ENCODE assay signal across 13 cellular contexts in genomic region chr20:15842872-15843271, GRCh38.
DNase-seq lines count a peak whose midpoint lies in the region; ATAC-seq, FAIRE-seq and TF ChIP-seq lines count a peak whose summit lies in the region.
"Had no signal": no experiment of that assay in that cellular context is flagged by ENCODE, and none has a peak within 500 bp of the region (broad histone marks: within the 10 kb centered on the region; RNA-seq: fewer than 3 reads in every experiment).

No MANE protein-coding gene starts in this region.

- H3K4ac ChIP-seq in H1 (replicated peaks; ENCODE audit: insufficient read length, low read depth, low read length) = no peak overlapping the region

- no peak overlapping the region for H3K14ac ChIP-seq in H1 (ENCODE audit: insufficient read length)

- H3K18ac ChIP-seq in H1 (ENCODE audit: extremely low read depth, low read length) = no peak overlapping the region

- 67% methylated on average over 1 of the region's 1 CpG; no CpG with 5 or more reads in 1 of the 2 experiments for WGBS in H1 (ENCODE audit: extremely low coverage in 1 of 2, insufficient coverage in 1 of 2, insufficient read length in 1 of 2, insufficient replicate concordance in 2 of 2, low coverage in 1 of 2, low lambda C conversion rate in 2 of 2, missing lambda C conversion rate in 1 of 2), 2 experiments
- WGBS in adrenal gland, 4 donors = 53 to 74% (median 64%) methylated on average over 1 of the region's 1 CpG

- peak; percentile 35 to 52 for TF ChIP-seq RAD21 in H1 (IDR thresholded peaks at IDR 0.05 in 1 of 2, conservative IDR thresholded peaks at IDR 0.05 in 1 of 2; ENCODE audit: low read depth in 2 of 2, low read length in 2 of 2)

- H3K27me3 ChIP-seq in H1 (replicated peaks in 1 of 4; ENCODE audit: control insufficient read depth in 3 of 4, extremely low read depth in 1 of 4, insufficient read depth in 3 of 4, low read length in 3 of 4) (no peaks in the 10 kb centered on the region), adrenal gland (no peaks in the 10 kb centered on the region)
- H3K27me3 ChIP-seq: upper lobe of left lung had no signal

- no peak overlapping the region for H2BK5ac ChIP-seq in H1 (ENCODE audit: low read depth, low read length)

- no peak for TF ChIP-seq EP300 in H1 (IDR thresholded peaks at IDR 0.05; ENCODE audit: borderline replicate concordance in 1 of 2, low read depth in 2 of 2, low read length in 2 of 2)

- no peak overlapping the region for H3K4me2 ChIP-seq in H1 (ENCODE audit: insufficient read depth in 1 of 2, low read depth in 2 of 2, low read length in 2 of 2)

- H3K4me1 Mint-ChIP-seq in effector memory CD8-positive, alpha-beta T cell (ENCODE audit: low read depth in 2 of 2) = no peaks in the 10 kb centered on the region
- H3K4me1 Mint-ChIP-seq: activated naive CD4-positive, alpha-beta T cell treated with anti-CD3 and anti-CD28 coated beads, Interleukin-2, amount 10 ng/mL, durations not matched to agents 7 days and 5 days; CD14-positive monocyte; T-cell had no signal

- no peaks in the 10 kb centered on the region for H3K36me3 ChIP-seq in H1 (ENCODE audit: control insufficient read depth in 2 of 4, insufficient read depth in 4 of 4, low read length in 3 of 4)
- no peaks in the 10 kb centered on the region for H3K36me3 ChIP-seq in adrenal gland (replicated peaks in 1 of 2)
- H3K36me3 ChIP-seq: upper lobe of left lung had no signal

- TF ChIP-seq CTCF in GM10266 (IDR thresholded peaks at IDR 0.05; ENCODE audit: control insufficient read depth, insufficient read depth, low read depth, missing control alignments) (peak; percentile 33), H1 (IDR thresholded peaks at IDR 0.05; ENCODE audit: control extremely low read depth in 1 of 3, insufficient read depth in 1 of 3, low read depth in 1 of 3, low read length in 3 of 3) (peak in 2 of 3 experiments; percentile 0 to 23; a peak in 2 of 4 replicates), adrenal gland (IDR thresholded peaks at IDR 0.05) (no peak)

- peaks cover 4 to 8% of the 10 kb centered on the region in 2 donors for H3K9me3 Mint-ChIP-seq in effector memory CD8-positive, alpha-beta T cell

- H3K4me3 ChIP-seq in H1 (ENCODE audit: extremely low read depth in 1 of 4, insufficient read depth in 2 of 4, low read depth in 3 of 4, low read length in 4 of 4) (no peak overlapping the region), adrenal gland (no peak overlapping the region)
- H3K4me3 ChIP-seq: upper lobe of left lung had no signal

- POLR2A ChIA-PET in H1 (lab: Charles Lee; ENCODE audit: partially characterized antibody) = no interaction called here

- no peaks in the 10 kb centered on the region for H3K27me3 Mint-ChIP-seq in effector memory CD8-positive, alpha-beta T cell
- H3K27me3 Mint-ChIP-seq: activated naive CD4-positive, alpha-beta T cell treated with anti-CD3 and anti-CD28 coated beads, Interleukin-2, amount 10 ng/mL, durations not matched to agents 7 days and 5 days; T-cell had no signal

- peak; percentile 74 for ATAC-seq in GM19395 (IDR thresholded peaks at IDR 0.05; ENCODE audit: unreplicated experiment)
- peak; percentile 66 for ATAC-seq in HG03354 (IDR thresholded peaks at IDR 0.05; ENCODE audit: poor library complexity, severe bottlenecking, unreplicated experiment)
- ATAC-seq in effector memory CD8-positive, alpha-beta T cell (replicated peaks) = no peak
- ATAC-seq: activated CD8-positive, alpha-beta T cell treated with anti-CD3 and anti-CD28 coated beads, Interleukin-2, amount 10 ng/mL, durations not matched to agents 7 days and 5 days; T-cell had no signal

- no peaks in the 10 kb centered on the region for H3K79me2 ChIP-seq in H1 (ENCODE audit: control insufficient read depth in 1 of 2, insufficient read depth in 2 of 2, low read length in 2 of 2)

- H3K9ac ChIP-seq in H1 (replicated peaks in 1 of 4; ENCODE audit: extremely low read depth in 1 of 4, low read depth in 3 of 4, low read length in 3 of 4) = no peak overlapping the region

- no peak overlapping the region for H2AFZ ChIP-seq in H1 (ENCODE audit: low read length)

- H3K27ac Mint-ChIP-seq in effector memory CD8-positive, alpha-beta T cell = no peak overlapping the region
- H3K27ac Mint-ChIP-seq: activated CD8-positive, alpha-beta T cell treated with anti-CD3 and anti-CD28 coated beads, Interleukin-2, amount 10 ng/mL, durations not matched to agents 7 days and 5 days; activated naive CD4-positive, alpha-beta T cell treated with anti-CD3 and anti-CD28 coated beads, Interleukin-2, amount 10 ng/mL, durations not matched to agents 7 days and 5 days; CD14-positive monocyte; T-cell had no signal

- H3K4me1 ChIP-seq in H1 (replicated peaks in 1 of 4; ENCODE audit: control insufficient read depth in 3 of 4, insufficient read depth in 4 of 4, low read length in 3 of 4) = no peaks in the 10 kb centered on the region
- no peaks in the 10 kb centered on the region for H3K4me1 ChIP-seq in adrenal gland (replicated peaks in 1 of 2)
- H3K4me1 ChIP-seq: upper lobe of left lung had no signal

- intact Hi-C loops in adrenal gland (cut with DNase I) = no loop called here

- H4K5ac ChIP-seq in H1 (ENCODE audit: insufficient read length, low read depth, low read length) = no peak overlapping the region

- TF ChIP-seq POLR2A in H1 (IDR thresholded peaks at IDR 0.05; ENCODE audit: control extremely low read depth in 1 of 2, low read depth in 2 of 2, low read length in 2 of 2) (no peak), adrenal gland (IDR thresholded peaks at IDR 0.05) (no peak)

- H3K27ac ChIP-seq in H1 (ENCODE audit: low read depth, low read length) = no peak overlapping the region
- no peak overlapping the region for H3K27ac ChIP-seq in caudate nucleus (ENCODE audit: low read depth, low read length)
- no peak overlapping the region for H3K27ac ChIP-seq in adrenal gland
- H3K27ac ChIP-seq: upper lobe of left lung had no signal

- no peak overlapping the region for H2BK20ac ChIP-seq in H1 (ENCODE audit: low read length)

- H3K9me3 ChIP-seq in H1 (ENCODE audit: insufficient read depth in 2 of 2, low read depth in 1 of 2, low read length in 1 of 2) (no peaks in the 10 kb centered on the region), adrenal gland (replicated peaks in 1 of 3) (no peaks in the 10 kb centered on the region)
- H3K9me3 ChIP-seq: upper lobe of left lung had no signal

- H4K91ac ChIP-seq in H1 (replicated peaks; ENCODE audit: insufficient read length, low read length) = no peak overlapping the region

- H2BK12ac ChIP-seq in H1 (ENCODE audit: low read depth, low read length) = no peak overlapping the region

- H3K56ac ChIP-seq in H1 (replicated peaks; ENCODE audit: insufficient read length, low read depth, low read length) = no peak overlapping the region

- no peak overlapping the region for H3K4me3 Mint-ChIP-seq in effector memory CD8-positive, alpha-beta T cell
- H3K4me3 Mint-ChIP-seq: activated CD8-positive, alpha-beta T cell treated with anti-CD3 and anti-CD28 coated beads, Interleukin-2, amount 10 ng/mL, durations not matched to agents 7 days and 5 days; activated naive CD4-positive, alpha-beta T cell treated with anti-CD3 and anti-CD28 coated beads, Interleukin-2, amount 10 ng/mL, durations not matched to agents 7 days and 5 days; CD14-positive monocyte; T-cell had no signal

- H4K20me1 ChIP-seq in H1 (replicated peaks in 1 of 2; ENCODE audit: control insufficient read depth in 1 of 2, insufficient read depth in 2 of 2, low read length in 2 of 2) = no peaks in the 10 kb centered on the region

- CTCF ChIA-PET in H1 (lab: Charles Lee; ENCODE audit: partially characterized antibody) = interaction anchor here (0.7 to 1.7 kb wide), 7 partner anchors 8 to 49 kb away, joined by 3 to 5 read pairs (median 3); no protein-coding TSS in a partner anchor

- no peak overlapping the region for H3K23ac ChIP-seq in H1 (ENCODE audit: insufficient read length)

- no peak for FAIRE-seq in H1 (lab: Jason Lieb, UNC)
- no peak for FAIRE-seq in urothelium cell line (lab: Jason Lieb, UNC)

- H3K79me1 ChIP-seq in H1 (ENCODE audit: low read depth, low read length) = no peaks in the 10 kb centered on the region

- H3K23me2 ChIP-seq in H1 (ENCODE audit: low read depth, low read length) = no peaks in the 10 kb centered on the region

- H3K36me3 Mint-ChIP-seq in effector memory CD8-positive, alpha-beta T cell (ENCODE audit: insufficient read depth) = no peaks in the 10 kb centered on the region
- H3K36me3 Mint-ChIP-seq: activated naive CD4-positive, alpha-beta T cell treated with anti-CD3 and anti-CD28 coated beads, Interleukin-2, amount 10 ng/mL, durations not matched to agents 7 days and 5 days; CD14-positive monocyte; T-cell had no signal

- no peak overlapping the region for H2AK5ac ChIP-seq in H1 (ENCODE audit: low read depth, low read length)

- H4K8ac ChIP-seq in H1 (ENCODE audit: extremely low read depth, insufficient read depth, low read length) = no peak overlapping the region

- H2BK15ac ChIP-seq in H1 (ENCODE audit: low read length) = no peak overlapping the region

- peak; percentile 6 for DNase-seq in GM10266 (ENCODE audit: extremely low spot score)
- DNase-seq in H1 (ENCODE audit: low read depth in 1 of 2, low spot score in 2 of 2) = no peak
- no peak for DNase-seq in caudate nucleus (lab: John Stamatoyannopoulos, UW)
- DNase-seq in adrenal gland = no peak
- DNase-seq in urothelium cell line (ENCODE audit: low spot score) = no peak
- DNase-seq in effector memory CD8-positive, alpha-beta T cell = no peak
- DNase-seq: activated CD8-positive, alpha-beta T cell treated with anti-CD3 and anti-CD28 coated beads, Interleukin-2, amount 10 ng/mL, durations not matched to agents 7 days and 5 days; activated naive CD4-positive, alpha-beta T cell treated with anti-CD3 and anti-CD28 coated beads, Interleukin-2, amount 10 ng/mL, durations not matched to agents 7 days and 5 days; T-cell; upper lobe of left lung had no signal

- no peak overlapping the region for H2BK120ac ChIP-seq in H1 (replicated peaks; ENCODE audit: low read depth, low read length)

TF ChIP-seq in H1, 55 proteins besides CTCF, POLR2A, EP300 and RAD21 (continues in another document):
- TF ChIP-seq E2F6 (IDR thresholded peaks at IDR 0.05) = no peak
- no peak for TF ChIP-seq JUN (IDR thresholded peaks at IDR 0.05; ENCODE audit: low read depth, low read length)
- TF ChIP-seq SIRT6 (IDR thresholded peaks at IDR 0.05; ENCODE audit: low read length) = no peak
- TF ChIP-seq TBP (IDR thresholded peaks at IDR 0.05; ENCODE audit: low read depth, low read length) = no peak
- no peak for TF ChIP-seq CTBP2 (IDR thresholded peaks at IDR 0.05; ENCODE audit: borderline replicate concordance, insufficient read depth, insufficient read length, low read length)
- TF ChIP-seq ASH2L (IDR thresholded peaks at IDR 0.05; ENCODE audit: low read length) = no peak
- TF ChIP-seq SAP30 (IDR thresholded peaks at IDR 0.05; ENCODE audit: insufficient read depth, insufficient replicate concordance, low read length) = no peak

Comparison
In these comparisons a context has a peak if more than half of its experiments do, and no peak if none do; other contexts are left out.
1. CTCF ChIP-seq: peak in GM10266 (single experiment) and H1 (2 of 3); none in adrenal gland (0 of 6).